In the genomic region with DNA sequence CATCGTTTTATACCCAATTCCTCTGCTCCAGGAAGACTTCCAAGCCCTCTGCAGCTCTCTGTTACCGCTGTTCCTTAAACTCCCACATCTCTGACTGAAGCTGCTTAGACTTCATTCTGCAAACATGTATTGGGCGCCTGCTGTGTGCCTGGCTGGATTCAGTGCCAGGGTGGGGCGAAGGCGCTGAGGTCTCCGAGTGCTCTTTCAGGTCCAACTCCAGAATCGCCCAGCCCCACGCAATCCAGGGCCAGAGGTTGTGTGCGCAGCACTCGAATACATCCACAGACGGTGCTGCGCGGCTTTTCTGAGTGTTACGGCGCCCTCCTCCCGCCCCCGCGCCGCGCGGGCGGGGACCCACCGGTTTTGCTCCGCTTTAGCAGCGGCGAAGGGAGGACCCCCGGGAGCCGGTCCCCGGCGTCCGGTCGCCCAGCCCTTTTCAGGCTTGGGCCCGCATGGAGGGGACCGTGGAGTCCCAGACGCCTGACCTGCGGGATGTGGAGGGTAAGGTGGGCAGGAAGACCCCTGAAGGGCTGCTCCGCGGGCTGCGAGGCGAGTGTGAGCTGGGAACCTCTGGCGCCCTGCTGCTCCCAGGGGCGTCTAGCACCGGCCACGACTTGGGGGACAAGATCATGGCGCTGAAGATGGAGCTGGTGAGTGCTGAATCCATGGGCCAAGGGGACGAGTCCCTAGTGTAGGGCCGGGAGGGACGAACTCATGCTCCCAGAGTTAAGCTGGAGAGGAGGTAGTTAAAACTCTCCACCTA, we compare ENCODE assay signal across 8 cellular contexts. TPM values are rescaled to one million over a fixed set of nuclear protein-coding genes. Genes with fewer than 3 reads are reported as not detected.
DNase-seq lines count a peak whose midpoint lies in the region; ATAC-seq and TF ChIP-seq lines count a peak whose summit lies in the region.

A gene with protein sequence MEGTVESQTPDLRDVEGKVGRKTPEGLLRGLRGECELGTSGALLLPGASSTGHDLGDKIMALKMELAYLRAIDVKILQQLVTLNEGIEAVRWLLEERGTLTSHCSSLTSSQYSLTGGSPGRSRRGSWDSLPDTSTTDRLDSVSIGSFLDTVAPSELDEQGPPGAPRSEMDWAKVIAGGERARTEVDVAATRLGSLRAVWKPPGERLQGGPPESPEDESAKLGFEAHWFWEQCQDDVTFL (plus strand): TSS at position 360 of the 763 bp plus-strand sequence. CDS start 93 bp downstream, at position 453.

- peak; percentile 56 for DNase-seq in DMS153 (lab: John Stamatoyannopoulos, UW)
- peak; percentile 11 for DNase-seq in NCI-H128 (lab: John Stamatoyannopoulos, UW; ENCODE audit: unreplicated experiment)
- peak; percentile 56 for DNase-seq in activated T-cell treated with anti-CD3 and anti-CD28 coated beads, Interleukin-2, amount 50 U/mL, for 1 hour
- DNase-seq in fibroblast of gingiva (ENCODE audit: low read depth): peak; percentile 85
- peak; percentile 26 for DNase-seq in mucosa of gallbladder (ENCODE audit: low spot score)
- no peak for DNase-seq in stomach
- no peak for DNase-seq in COLO829 (ENCODE audit: low spot score)

- no peak for TF ChIP-seq POLR2A in stomach (IDR thresholded peaks at IDR 0.05)

- ATAC-seq in GM18519 (IDR thresholded peaks at IDR 0.05; ENCODE audit: low FRiP score, unreplicated experiment): no peak

- WGBS in stomach, 5 donors: 1 to 6% (median 5%) methylated on average over 23 to 48 of the region's 48 CpGs

- no peaks in the 10 kb centered on the region for H3K27me3 ChIP-seq in stomach

- intact Hi-C loops in stomach (cut with DNase I; ENCODE audit: low total_unique reads): no loop called here

- no peaks in the 10 kb centered on the region for H3K36me3 ChIP-seq in stomach

- H3K4me3 ChIP-seq in stomach: peak within 1 kb of the TSS; percentile 69 to 88 (median 76)

- no peak for TF ChIP-seq CTCF in stomach (IDR thresholded peaks at IDR 0.05)

- H3K4me1 ChIP-seq in stomach: peaks cover 7 to 52% (median 48%) of the 10 kb centered on the region in 4 donors

- TF ChIP-seq EP300 in stomach (IDR thresholded peaks at IDR 0.05): no peak

- no peaks in the 10 kb centered on the region for H3K9me3 ChIP-seq in stomach

- H3K27ac ChIP-seq in stomach: peak within 1 kb of the TSS; percentile 70 to 90 (median 82)

RNA-seq across cellular contexts. Expression of the gene that starts here (rescaled TPM):
- total RNA-seq in mucosa of gallbladder (2.4 TPM), stomach (10 to 100 TPM in 1 of 5 donors, 1 to 10 TPM in 3, not detected in 1; 1.2 to 30.8 (median 6.0) TPM)
- polyA plus RNA-seq in stomach: 1 to 10 TPM; 2.9 to 4.4 (median 3.4) TPM

Comparison
In these comparisons a context has a peak if more than half of its experiments do, and no peak if none do; other contexts are left out.
1. DNase-seq: peak in DMS153 (single experiment), NCI-H128 (single experiment), activated T-cell treated with anti-CD3 and anti-CD28 coated beads, Interleukin-2, amount 50 U/mL, for 1 hour (single experiment), fibroblast of gingiva (single experiment) and mucosa of gallbladder (single experiment); none in stomach (single experiment) and COLO829 (single experiment).